In the genomic region with DNA sequence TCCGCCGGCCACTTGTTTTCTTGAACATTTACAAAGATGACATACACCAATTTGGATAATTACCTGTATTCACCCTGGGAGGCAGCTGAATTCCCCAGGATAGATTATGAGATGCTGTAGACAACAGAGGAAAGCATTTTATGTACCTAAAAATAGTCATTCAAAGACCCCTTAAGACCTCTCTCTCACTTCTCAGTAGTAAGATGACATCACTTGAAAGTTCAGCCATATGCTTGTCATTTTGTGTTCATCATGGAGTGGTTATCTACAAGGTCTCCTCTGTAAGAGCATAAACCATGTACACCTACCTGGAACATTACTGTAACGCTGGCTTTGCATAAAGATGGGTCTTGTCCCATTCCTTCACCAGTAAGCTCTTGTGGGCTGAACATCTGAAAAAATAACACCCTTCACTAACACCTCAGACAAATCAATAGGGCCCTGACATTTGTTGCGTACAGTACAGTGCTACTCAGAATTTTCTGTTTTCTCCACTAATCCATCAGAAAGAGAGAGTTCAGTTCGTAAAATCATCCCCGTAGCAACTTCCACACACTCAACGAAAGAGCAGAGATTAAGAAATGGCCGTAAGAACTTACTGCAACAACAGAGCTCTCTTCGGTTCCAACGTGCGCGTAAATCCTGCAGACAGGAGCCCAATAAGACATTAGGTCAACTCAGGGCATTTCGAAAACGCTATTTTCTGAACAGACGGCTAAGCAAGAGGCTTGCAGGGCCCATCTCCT, we compare ENCODE assay signal across 8 cellular contexts. TPM values are rescaled to one million over a fixed set of nuclear protein-coding genes. Genes with fewer than 3 reads are reported as not detected.
DNase-seq lines count a peak whose midpoint lies in the region; ATAC-seq and TF ChIP-seq lines count a peak whose summit lies in the region.

No MANE protein-coding gene starts in this region.

- H3K27ac Mint-ChIP-seq in activated CD4-positive, alpha-beta T cell treated with anti-CD3 and anti-CD28 coated beads, Interleukin-2, amount 10 ng/mL, durations not matched to agents 24 days and 14 days, result peak overlapping the region; percentile 98
- H3K27ac Mint-ChIP-seq in activated naive CD4-positive, alpha-beta T cell treated with anti-CD3 and anti-CD28 coated beads, Interleukin-2, amount 50 U/mL, for 72 hours, result peak overlapping the region; percentile 97 to 100

- WGBS in thyroid gland, 2 donors, result 7% methylated on average over 15 of the region's 15 CpGs

- peaks cover 54% of the 10 kb centered on the region for H3K4me1 Mint-ChIP-seq in activated CD4-positive, alpha-beta T cell treated with anti-CD3 and anti-CD28 coated beads, Interleukin-2, amount 10 ng/mL, durations not matched to agents 24 days and 14 days

- peaks cover 62% of the 10 kb centered on the region for H3K36me3 Mint-ChIP-seq in activated CD4-positive, alpha-beta T cell treated with anti-CD3 and anti-CD28 coated beads, Interleukin-2, amount 10 ng/mL, durations not matched to agents 24 days and 14 days (ENCODE audit: low read depth)
- peaks cover 54 to 73% of the 10 kb centered on the region in 2 donors for H3K36me3 Mint-ChIP-seq in activated naive CD4-positive, alpha-beta T cell treated with anti-CD3 and anti-CD28 coated beads, Interleukin-2, amount 50 U/mL, for 72 hours

- no peak for TF ChIP-seq POLR2A in thyroid gland (IDR thresholded peaks at IDR 0.05)

- H3K36me3 ChIP-seq in thyroid gland, result peaks cover 25 to 26% of the 10 kb centered on the region in 2 donors

- no peak for TF ChIP-seq CTCF in thyroid gland (IDR thresholded peaks at IDR 0.05)

- H3K4me3 ChIP-seq in thyroid gland (replicated peaks in 1 of 3), result peak overlapping the region; percentile 66 to 90 (median 76)

- DNase-seq in activated CD4-positive, alpha-beta T cell treated with anti-CD3 and anti-CD28 coated beads, Interleukin-2, amount 10 ng/mL, durations not matched to agents 24 days and 14 days, result no peak
- DNase-seq in activated CD4-positive, alpha-beta T cell treated with anti-CD3 and anti-CD28 coated beads, Interleukin-2, amount 50 U/mL, for 4 hours, result no peak
- DNase-seq in activated naive CD4-positive, alpha-beta T cell treated with anti-CD3 and anti-CD28 coated beads, Interleukin-2, amount 50 U/mL, for 72 hours (ENCODE audit: low spot score in 2 of 2), result no peak
- no peak for DNase-seq in thyroid gland

- peak overlapping the region; percentile 97 for H3K4me3 Mint-ChIP-seq in activated CD4-positive, alpha-beta T cell treated with anti-CD3 and anti-CD28 coated beads, Interleukin-2, amount 10 ng/mL, durations not matched to agents 24 days and 14 days

- H3K27ac ChIP-seq in layer of hippocampus (ENCODE audit: low read depth, low read length) (peak overlapping the region; percentile 80), thyroid gland (peak overlapping the region; percentile 38 to 66 (median 48))

- peaks cover 7% of the 10 kb centered on the region for H3K27me3 Mint-ChIP-seq in activated CD4-positive, alpha-beta T cell treated with anti-CD3 and anti-CD28 coated beads, Interleukin-2, amount 10 ng/mL, durations not matched to agents 24 days and 14 days

- H3K27me3 ChIP-seq in layer of hippocampus (ENCODE audit: control insufficient read depth, insufficient read depth, low read length) (no peaks in the 10 kb centered on the region), thyroid gland (no peaks in the 10 kb centered on the region)

- ATAC-seq in activated naive CD4-positive, alpha-beta T cell treated with anti-CD3 and anti-CD28 coated beads, Interleukin-2, amount 50 U/mL, for 72 hours, result no peak
- ATAC-seq in HG03378 (IDR thresholded peaks at IDR 0.05; ENCODE audit: unreplicated experiment), result no peak
- ATAC-seq in HG03571 (IDR thresholded peaks at IDR 0.05; ENCODE audit: unreplicated experiment), result no peak
- ATAC-seq in HG02678 (IDR thresholded peaks at IDR 0.05; ENCODE audit: unreplicated experiment), result no peak

- peaks cover 4% of the 10 kb centered on the region for H3K9me3 Mint-ChIP-seq in activated CD4-positive, alpha-beta T cell treated with anti-CD3 and anti-CD28 coated beads, Interleukin-2, amount 10 ng/mL, durations not matched to agents 24 days and 14 days
- no peaks in the 10 kb centered on the region for H3K9me3 Mint-ChIP-seq in activated naive CD4-positive, alpha-beta T cell treated with anti-CD3 and anti-CD28 coated beads, Interleukin-2, amount 50 U/mL, for 72 hours

- peaks cover 11 to 20% of the 10 kb centered on the region in 2 donors for H3K4me1 ChIP-seq in thyroid gland

- H3K9me3 ChIP-seq in thyroid gland, result no peaks in the 10 kb centered on the region

- intact Hi-C loops in activated CD4-positive, alpha-beta T cell treated with anti-CD3 and anti-CD28 coated beads, Interleukin-2, amount 10 ng/mL, durations not matched to agents 24 days and 14 days (cut with micrococcal nuclease), result loop anchor here (1.0 kb wide), 2 partner anchors 13 to 50 kb away; partner anchors contain the start of gene NXF1
- intact Hi-C loops in thyroid gland (cut with DNase I), result no loop called here

RNA-seq across cellular contexts. Expression of gene WDR74, which starts 15.6 kb away (rescaled TPM):
- total RNA-seq in activated CD4-positive, alpha-beta T cell treated with anti-CD3 and anti-CD28 coated beads, Interleukin-2, amount 10 ng/mL, durations not matched to agents 24 days and 14 days, result 145 and 153 TPM in 2 replicates
- total RNA-seq in activated naive CD4-positive, alpha-beta T cell treated with anti-CD3 and anti-CD28 coated beads, Interleukin-2, amount 50 U/mL, for 72 hours, result 100 to 1,000 TPM in 1 of 2 donors, 10 to 100 TPM in 1; 87.2 to 105 TPM
- 10 to 100 TPM; 25.2 to 76.1 (median 33.6) TPM for total RNA-seq in thyroid gland

RNA-seq across cellular contexts. Expression of gene TEX54, which starts 22.4 kb away (rescaled TPM):
- total RNA-seq in activated CD4-positive, alpha-beta T cell treated with anti-CD3 and anti-CD28 coated beads, Interleukin-2, amount 10 ng/mL, durations not matched to agents 24 days and 14 days, result 0.79 and 2.0 TPM in 2 replicates
- total RNA-seq in activated naive CD4-positive, alpha-beta T cell treated with anti-CD3 and anti-CD28 coated beads, Interleukin-2, amount 50 U/mL, for 72 hours, result under 1 TPM in 1 of 2 donors, not detected in 1; 0.70 TPM
- not detected for total RNA-seq in thyroid gland

RNA-seq across cellular contexts. Expression of gene STX5, which starts 23.1 kb away (rescaled TPM):
- total RNA-seq in activated CD4-positive, alpha-beta T cell treated with anti-CD3 and anti-CD28 coated beads, Interleukin-2, amount 10 ng/mL, durations not matched to agents 24 days and 14 days, result 28.1 and 33.5 TPM in 2 replicates
- 10 to 100 TPM; 23.0 to 61.3 TPM for total RNA-seq in activated naive CD4-positive, alpha-beta T cell treated with anti-CD3 and anti-CD28 coated beads, Interleukin-2, amount 50 U/mL, for 72 hours
- 10 to 100 TPM; 26.3 to 62.8 (median 56.7) TPM for total RNA-seq in thyroid gland

RNA-seq across cellular contexts. Expression of gene SLC3A2, which starts 25.7 kb away (rescaled TPM):
- total RNA-seq in activated CD4-positive, alpha-beta T cell treated with anti-CD3 and anti-CD28 coated beads, Interleukin-2, amount 10 ng/mL, durations not matched to agents 24 days and 14 days, result 364 and 379 TPM in 2 replicates
- 100 to 1,000 TPM; 295 to 308 TPM for total RNA-seq in activated naive CD4-positive, alpha-beta T cell treated with anti-CD3 and anti-CD28 coated beads, Interleukin-2, amount 50 U/mL, for 72 hours
- 100 to 1,000 TPM; 145 to 295 (median 159) TPM for total RNA-seq in thyroid gland

RNA-seq across cellular contexts. Expression of gene NXF1, which starts 49.8 kb away (rescaled TPM):
- total RNA-seq in activated CD4-positive, alpha-beta T cell treated with anti-CD3 and anti-CD28 coated beads, Interleukin-2, amount 10 ng/mL, durations not matched to agents 24 days and 14 days, result 133 and 147 TPM in 2 replicates
- total RNA-seq in activated naive CD4-positive, alpha-beta T cell treated with anti-CD3 and anti-CD28 coated beads, Interleukin-2, amount 50 U/mL, for 72 hours, result 100 to 1,000 TPM; 104 to 132 TPM
- 10 to 100 TPM; 56.8 to 83.7 (median 80.9) TPM for total RNA-seq in thyroid gland
